Comparison of ENCODE assay signal across 14 cellular contexts in the genomic region with DNA sequence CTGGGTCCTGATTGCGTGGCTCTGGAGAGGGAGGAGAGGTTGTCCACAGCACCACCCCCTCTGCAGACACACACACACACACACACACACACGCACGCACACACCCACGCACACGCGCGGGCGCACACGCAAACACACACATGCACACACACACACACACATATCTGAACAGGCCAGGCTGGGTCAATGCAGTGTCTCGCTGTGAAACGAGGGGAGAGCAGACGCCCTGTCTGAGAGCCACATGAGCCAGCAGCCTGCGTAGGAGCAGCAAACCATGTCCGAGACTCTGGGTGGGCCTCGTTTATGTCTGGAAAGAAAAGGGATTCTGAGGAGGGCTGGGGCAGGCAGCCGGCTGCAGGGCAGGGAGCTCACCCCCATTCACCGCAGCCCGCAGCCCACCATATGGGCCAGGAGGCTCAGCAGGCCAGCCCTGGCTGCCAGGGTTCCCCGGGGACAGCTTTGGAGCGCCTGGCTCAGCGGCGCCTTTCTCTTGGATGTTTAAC.
A peak's percentile ranks its signal among the peaks of the same experiment; 100 is the strongest.
DNase-seq lines count a peak whose midpoint lies in the region; ATAC-seq and TF ChIP-seq lines count a peak whose summit lies in the region.
"Had no signal": no experiment of that assay in that cellular context is flagged by ENCODE, and none has a peak within 500 bp of the region (broad histone marks: within the 10 kb centered on the region; RNA-seq: fewer than 3 reads in every experiment).

No MANE protein-coding gene starts in this region.

- peaks cover 27% of the 10 kb centered on the region for H3K4me1 Mint-ChIP-seq in activated T-cell treated with anti-CD3 and anti-CD28 coated beads, Interleukin-2, amount 50 U/mL, for 24 hours (ENCODE audit: low read depth)

- H3K27me3 Mint-ChIP-seq in activated T-cell treated with anti-CD3 and anti-CD28 coated beads, Interleukin-2, amount 50 U/mL, for 24 hours = no peaks in the 10 kb centered on the region

- H3K27me3 ChIP-seq in heart right ventricle = no peaks in the 10 kb centered on the region
- H3K27me3 ChIP-seq: dorsolateral prefrontal cortex had no signal

- peak overlapping the region in 1 of 10 donors; percentile 2 for H3K4me3 ChIP-seq in heart right ventricle
- H3K4me3 ChIP-seq: dorsolateral prefrontal cortex had no signal

- no peaks in the 10 kb centered on the region for H3K36me3 Mint-ChIP-seq in activated T-cell treated with anti-CD3 and anti-CD28 coated beads, Interleukin-2, amount 50 U/mL, for 24 hours (ENCODE audit: low read depth)
- H3K36me3 Mint-ChIP-seq: stimulated activated memory B cell treated with anti-CD40 and anti-IgM and Interleukin-4, amounts not matched to agents 10 μg/mL and 1 μg/mL and 100 μg/mL, for 72 hours had no signal

- no peaks in the 10 kb centered on the region for H3K36me3 ChIP-seq in heart right ventricle

- no peaks in the 10 kb centered on the region for H3K9me3 Mint-ChIP-seq in activated T-cell treated with anti-CD3 and anti-CD28 coated beads, Interleukin-2, amount 50 U/mL, for 24 hours

- H3K27ac Mint-ChIP-seq in activated T-cell treated with anti-CD3 and anti-CD28 coated beads, Interleukin-2, amount 50 U/mL, for 24 hours = no peak overlapping the region
- H3K27ac Mint-ChIP-seq: stimulated activated memory B cell treated with anti-CD40 and anti-IgM and Interleukin-4, amounts not matched to agents 10 μg/mL and 1 μg/mL and 100 μg/mL, for 72 hours had no signal

- no peak overlapping the region for H3K4me3 Mint-ChIP-seq in activated T-cell treated with anti-CD3 and anti-CD28 coated beads, Interleukin-2, amount 50 U/mL, for 24 hours
- H3K4me3 Mint-ChIP-seq: stimulated activated memory B cell treated with anti-CD40 and anti-IgM and Interleukin-4, amounts not matched to agents 10 μg/mL and 1 μg/mL and 100 μg/mL, for 72 hours had no signal

- no peaks in the 10 kb centered on the region for H3K9me3 ChIP-seq in heart right ventricle

- no peak for TF ChIP-seq CTCF in heart right ventricle (IDR thresholded peaks at IDR 0.05)

- 76 to 77% methylated on average over 22 of the region's 22 CpGs for WGBS in heart right ventricle, 2 donors

- intact Hi-C loops in heart right ventricle (cut with DNase I) = loop anchor here in 1 of 10 donors (5.0 kb wide), 1 partner anchor 1388 kb away; no protein-coding TSS in a partner anchor

- DNase-seq in GM03348 (ENCODE audit: low spot score) (peak; percentile 74), NCI-H524 treated with DMSO at 0.1 percent for 48 hours (lab: John Stamatoyannopoulos, UW) (peak; percentile 78), heart right ventricle (peak; percentile 38 to 43), retina (peak; percentile 69), NCI-H2081 treated with DMSO at 0.1 percent for 48 hours (lab: John Stamatoyannopoulos, UW) (no peak), caudate nucleus (lab: John Stamatoyannopoulos, UW) (no peak)
- DNase-seq in activated T-cell treated with anti-CD3 and anti-CD28 coated beads, Interleukin-2, amount 50 U/mL, for 24 hours = no peak
- no peak for DNase-seq in stimulated activated CD4-positive, alpha-beta T cell treated with anti-CD3 and anti-CD28 coated beads, Interleukin-2, amount 100 ng/mL, for 48 hours
- DNase-seq: dorsolateral prefrontal cortex, SHP77 treated with DMSO at 0.1 percent for 48 hours had no signal

- H3K27ac ChIP-seq in heart right ventricle (peak overlapping the region in 9 of 10 donors; percentile 34 to 87 (median 66)), caudate nucleus (ENCODE audit: low read depth, low read length) (no peak overlapping the region)
- H3K27ac ChIP-seq: C4-2B, dorsolateral prefrontal cortex, VCaP had no signal

- H3K4me1 ChIP-seq in heart right ventricle = peaks cover 9 to 38% (median 27%) of the 10 kb centered on the region in 9 donors

- peak; percentile 41 to 70 (median 54) for ATAC-seq in heart right ventricle
- ATAC-seq: left lobe of liver; stimulated activated memory B cell treated with anti-CD40 and anti-IgM and Interleukin-4, amounts not matched to agents 10 μg/mL and 1 μg/mL and 100 μg/mL, for 72 hours had no signal

Comparison
In these comparisons a context has a peak if more than half of its experiments do, and no peak if none do; other contexts are left out.
1. DNase-seq: peak in GM03348 (single experiment), NCI-H524 treated with DMSO at 0.1 percent for 48 hours (single experiment), heart right ventricle (2 of 2) and retina (single experiment); none in NCI-H2081 treated with DMSO at 0.1 percent for 48 hours (single experiment), activated T-cell treated with anti-CD3 and anti-CD28 coated beads, Interleukin-2, amount 50 U/mL, for 24 hours (single experiment), stimulated activated CD4-positive, alpha-beta T cell treated with anti-CD3 and anti-CD28 coated beads, Interleukin-2, amount 100 ng/mL, for 48 hours (0 of 2) and caudate nucleus (0 of 61).